1 cellular context compared by ENCODE assay signal in the genomic region with DNA sequence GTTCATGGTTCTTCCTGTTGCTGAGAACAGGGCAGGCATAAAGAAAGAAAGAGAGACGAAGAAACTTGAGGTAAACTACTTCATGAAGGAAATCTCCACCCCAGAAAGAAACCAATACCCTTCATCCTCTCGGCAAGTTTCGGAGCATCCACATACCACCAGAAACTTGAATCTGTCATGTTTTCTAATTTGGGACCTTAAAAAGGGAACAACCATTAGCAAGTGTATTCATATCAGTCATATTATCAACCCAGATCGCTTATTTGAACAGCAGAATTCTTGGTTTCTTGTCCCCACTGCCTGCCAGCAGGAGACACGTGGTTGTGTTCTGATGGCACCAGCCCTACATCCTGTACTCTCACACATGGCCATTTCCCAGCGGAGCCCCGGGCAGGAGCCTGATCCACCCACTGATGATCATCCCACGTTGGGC.
TF ChIP-seq lines count a peak whose summit lies in the region.

No MANE protein-coding gene starts in this region.

TF ChIP-seq in GM12878, 131 proteins besides CTCF, POLR2A, EP300 and RAD21 (continued from another document):
- peak; percentile 72 for TF ChIP-seq MEF2B (IDR thresholded peaks at IDR 0.05; ENCODE audit: partially characterized antibody, poor library complexity, severe bottlenecking)
- TF ChIP-seq MYB (IDR thresholded peaks at IDR 0.05; ENCODE audit: borderline replicate concordance, low read depth, low read length): no peak
- no peak for TF ChIP-seq NRF1 (conservative IDR thresholded peaks at IDR 0.05; ENCODE audit: low read depth, low read length)
- TF ChIP-seq SUZ12 (IDR thresholded peaks at IDR 0.05; ENCODE audit: unreplicated experiment): no peak
- TF ChIP-seq, protein P1, sequence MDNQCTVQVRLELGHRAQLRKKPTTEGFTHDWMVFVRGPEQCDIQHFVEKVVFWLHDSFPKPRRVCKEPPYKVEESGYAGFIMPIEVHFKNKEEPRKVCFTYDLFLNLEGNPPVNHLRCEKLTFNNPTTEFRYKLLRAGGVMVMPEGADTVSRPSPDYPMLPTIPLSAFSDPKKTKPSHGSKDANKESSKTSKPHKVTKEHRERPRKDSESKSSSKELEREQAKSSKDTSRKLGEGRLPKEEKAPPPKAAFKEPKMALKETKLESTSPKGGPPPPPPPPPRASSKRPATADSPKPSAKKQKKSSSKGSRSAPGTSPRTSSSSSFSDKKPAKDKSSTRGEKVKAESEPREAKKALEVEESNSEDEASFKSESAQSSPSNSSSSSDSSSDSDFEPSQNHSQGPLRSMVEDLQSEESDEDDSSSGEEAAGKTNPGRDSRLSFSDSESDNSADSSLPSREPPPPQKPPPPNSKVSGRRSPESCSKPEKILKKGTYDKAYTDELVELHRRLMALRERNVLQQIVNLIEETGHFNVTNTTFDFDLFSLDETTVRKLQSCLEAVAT (IDR thresholded peaks at IDR 0.05): no peak
- no peak for TF ChIP-seq ZSCAN29 (IDR thresholded peaks at IDR 0.05)
- TF ChIP-seq WRNIP1 (IDR thresholded peaks at IDR 0.05; ENCODE audit: borderline replicate concordance, low read depth, low read length): no peak
- peak; percentile 22; the same call in 1 of the 2 replicates for TF ChIP-seq SPI1 (IDR thresholded peaks at IDR 0.05; ENCODE audit: borderline replicate concordance, insufficient read depth, low read depth, low read length)
- peak; percentile 71; the same call in 1 of the 2 replicates for TF ChIP-seq EED (IDR thresholded peaks at IDR 0.05; ENCODE audit: low read depth)
- TF ChIP-seq CEBPZ (IDR thresholded peaks at IDR 0.05; ENCODE audit: low read depth, low read length): no peak
- no peak for TF ChIP-seq RB1 (IDR thresholded peaks at IDR 0.05; ENCODE audit: borderline replicate concordance)
- TF ChIP-seq ZNF274 (IDR thresholded peaks at IDR 0.05; ENCODE audit: insufficient read depth, insufficient read length): no peak
- TF ChIP-seq ASH2L (IDR thresholded peaks at IDR 0.05; ENCODE audit: borderline replicate concordance, low read depth): no peak
- TF ChIP-seq HDGF (IDR thresholded peaks at IDR 0.05): no peak
- TF ChIP-seq RAD51 (IDR thresholded peaks at IDR 0.05): no peak
- peak; percentile 71 for TF ChIP-seq JUNB (IDR thresholded peaks at IDR 0.05)
- no peak for TF ChIP-seq ZNF622 (IDR thresholded peaks at IDR 0.05)
- no peak for TF ChIP-seq POLR2AphosphoS2 (IDR thresholded peaks at IDR 0.05; ENCODE audit: low read depth, low read length)
- TF ChIP-seq SMC3 (IDR thresholded peaks at IDR 0.05; ENCODE audit: borderline replicate concordance, low read length): no peak
- TF ChIP-seq MTA3 (IDR thresholded peaks at IDR 0.05; ENCODE audit: borderline replicate concordance, low read length): no peak; the same call in 1 of the 2 replicates
- peak; percentile 45 for TF ChIP-seq IKZF1 (conservative IDR thresholded peaks at IDR 0.05)
- TF ChIP-seq FOXM1 (IDR thresholded peaks at IDR 0.05; ENCODE audit: low read depth, low read length): peak; percentile 62; the same call in 1 of the 2 replicates
- TF ChIP-seq NBN (IDR thresholded peaks at IDR 0.05): no peak; the same call in 1 of the 2 replicates
- no peak for TF ChIP-seq ZBTB4 (CRISPR knock-in tag; IDR thresholded peaks at IDR 0.05)
- TF ChIP-seq SREBF1 (IDR thresholded peaks at IDR 0.05; ENCODE audit: low read length): no peak
- no peak for TF ChIP-seq POLR2AphosphoS5 (IDR thresholded peaks at IDR 0.05; ENCODE audit: low read length)
- TF ChIP-seq ATF2 (IDR thresholded peaks at IDR 0.05; ENCODE audit: low read length): peak; percentile 29; the same call in 1 of the 2 replicates
- no peak for TF ChIP-seq ZNF592 (IDR thresholded peaks at IDR 0.05)
- TF ChIP-seq MTA2 (IDR thresholded peaks at IDR 0.05; ENCODE audit: low read depth): 0 out of 2 replicates have a peak, but pooled peaks have one; percentile 39
- TF ChIP-seq IKZF2 (IDR thresholded peaks at IDR 0.05): peak; percentile 60 to 63
- peak; percentile 83 for TF ChIP-seq MEF2A (IDR thresholded peaks at IDR 0.05; ENCODE audit: insufficient read depth, low read depth, low read length)
- no peak for TF ChIP-seq EZH2 (IDR thresholded peaks at IDR 0.05; ENCODE audit: borderline replicate concordance, control insufficient read depth, low read depth, low read length)
- TF ChIP-seq POU2F2 (IDR thresholded peaks at IDR 0.05; ENCODE audit: borderline replicate concordance, low read depth, low read length): no peak
- peak; percentile 75 for TF ChIP-seq RUNX3 (IDR thresholded peaks at IDR 0.05; ENCODE audit: low read length)
- TF ChIP-seq, protein P2, sequence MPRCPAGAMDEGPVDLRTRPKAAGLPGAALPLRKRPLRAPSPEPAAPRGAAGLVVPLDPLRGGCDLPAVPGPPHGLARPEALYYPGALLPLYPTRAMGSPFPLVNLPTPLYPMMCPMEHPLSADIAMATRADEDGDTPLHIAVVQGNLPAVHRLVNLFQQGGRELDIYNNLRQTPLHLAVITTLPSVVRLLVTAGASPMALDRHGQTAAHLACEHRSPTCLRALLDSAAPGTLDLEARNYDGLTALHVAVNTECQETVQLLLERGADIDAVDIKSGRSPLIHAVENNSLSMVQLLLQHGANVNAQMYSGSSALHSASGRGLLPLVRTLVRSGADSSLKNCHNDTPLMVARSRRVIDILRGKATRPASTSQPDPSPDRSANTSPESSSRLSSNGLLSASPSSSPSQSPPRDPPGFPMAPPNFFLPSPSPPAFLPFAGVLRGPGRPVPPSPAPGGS (IDR thresholded peaks at IDR 0.05; ENCODE audit: borderline replicate concordance, insufficient read depth, low read depth, low read length, poor library complexity, severe bottlenecking): no peak
- TF ChIP-seq EGR1 (IDR thresholded peaks at IDR 0.05; ENCODE audit: borderline replicate concordance in 1 of 2, low read depth in 2 of 2, low read length in 2 of 2): no peak
TF ChIP-seq in GM12878: peak in this region for 12.
